Comparison of ENCODE assay signal across 28 cellular contexts in the genomic region with DNA sequence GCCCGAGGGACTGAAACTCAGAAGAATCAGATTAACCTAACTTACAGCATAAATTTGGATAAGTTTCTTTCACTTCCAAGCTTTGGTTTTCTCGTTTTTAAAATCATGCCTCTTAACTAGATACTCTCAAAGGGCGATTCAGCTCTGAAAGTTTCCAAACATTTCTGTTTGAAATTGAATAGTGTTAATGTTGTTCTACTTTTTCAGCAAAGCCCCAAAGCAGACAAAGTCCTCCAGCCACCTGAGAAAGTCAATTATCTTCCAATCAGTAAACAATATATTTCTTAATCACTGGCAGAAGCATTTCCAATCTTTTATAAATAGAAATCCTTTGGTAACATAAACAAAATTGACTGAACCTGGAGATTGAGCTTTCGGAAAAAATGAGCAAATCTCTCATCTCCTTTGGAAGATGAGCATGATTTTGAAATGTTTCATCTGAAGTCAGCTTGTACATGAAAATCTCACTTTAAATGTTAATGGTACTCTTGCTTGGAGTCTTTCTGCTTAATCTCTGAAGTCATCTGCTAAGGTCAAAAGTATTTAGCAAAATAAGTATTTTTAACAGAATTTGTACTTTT.
"Had no signal": no experiment of that assay in that cellular context is flagged by ENCODE, and none has a peak within 500 bp of the region (broad histone marks: within the 10 kb centered on the region; RNA-seq: fewer than 3 reads in every experiment).

No MANE protein-coding gene starts in this region.

- H3K9me3 ChIP-seq: esophagus squamous epithelium had no signal

- H3K4me3 ChIP-seq: coronary artery, dorsolateral prefrontal cortex, esophagus squamous epithelium had no signal

- ATAC-seq: activated CD4-positive, CD25-positive, alpha-beta regulatory T cell treated with anti-CD3 and anti-CD28 coated beads, Interleukin-2, amount 50 U/mL, for 24 hours; activated CD8-positive, alpha-beta T cell treated with anti-CD3 and anti-CD28 coated beads for 36 hours; activated T-cell treated with anti-CD3 and anti-CD28 coated beads, Interleukin-2, amount 50 U/mL, for 4 hours; activated T-helper 17 cell treated with anti-CD3 and anti-CD28 coated beads, Interleukin-2, amount 50 U/mL, for 72 hours; T-cell; T-helper 17 cell had no signal

- H3K36me3 ChIP-seq: brain microvascular endothelial cell, esophagus squamous epithelium, WERI-Rb-1 had no signal

- H3K27me3 ChIP-seq: brain microvascular endothelial cell, dorsolateral prefrontal cortex, esophagus squamous epithelium had no signal

- DNase-seq: activated B cell treated with CpG ODN at 0.5 μM for 24 hours; activated CD4-positive, alpha-beta T cell treated with anti-CD3 and anti-CD28 coated beads for 48 hours; activated CD4-positive, alpha-beta T cell treated with anti-CD3 and anti-CD28 coated beads, Interleukin-2, amount 50 U/mL, for 1 hour; activated CD4-positive, alpha-beta T cell treated with anti-CD3 and anti-CD28 coated beads, Interleukin-2, amount 50 U/mL, for 48 hours; activated CD8-positive, alpha-beta memory T cell treated with anti-CD3 and anti-CD28 coated beads for 24 hours; activated CD8-positive, alpha-beta T cell treated with anti-CD3 and anti-CD28 coated beads for 36 hours; activated effector memory CD4-positive, alpha-beta T cell treated with Interleukin-2 at 50 U/mL for 16 hours; activated gamma-delta T cell treated with Interleukin-2 at 50 U/mL for 16 hours; activated naive CD4-positive, alpha-beta T cell treated with anti-CD3 and anti-CD28 coated beads, Interleukin-2, amount 50 U/mL, for 16 hours; activated naive CD4-positive, alpha-beta T cell treated with Interleukin-2 at 50 U/mL for 16 hours; activated T-cell treated with anti-CD3 and anti-CD28 coated beads, Interleukin-2, amount 50 U/mL, for 4 hours; amniotic stem cell; anterior cingulate cortex; brain microvascular endothelial cell; dorsolateral prefrontal cortex; effector memory CD4-positive, alpha-beta T cell; esophagus squamous epithelium; foreskin melanocyte; head of caudate nucleus; T-cell; T-helper 17 cell; T1000; WERI-Rb-1 had no signal

- H3K27ac ChIP-seq: brain microvascular endothelial cell, coronary artery, dorsolateral prefrontal cortex, esophagus squamous epithelium, WERI-Rb-1 had no signal

- FAIRE-seq: astrocyte, bronchial epithelial cell had no signal
